Comparison of ENCODE assay signal across 10 cellular contexts in genomic region chr21:15682182-15682895, GRCh38. TPM values are rescaled to one million over a fixed set of nuclear protein-coding genes. Genes with fewer than 3 reads are reported as not detected.
DNase-seq lines count a peak whose midpoint lies in the region; ATAC-seq and TF ChIP-seq lines count a peak whose summit lies in the region.
"Had no signal": no experiment of that assay in that cellular context is flagged by ENCODE, and none has a peak within 500 bp of the region (broad histone marks: within the 10 kb centered on the region; RNA-seq: fewer than 3 reads in every experiment).

No MANE protein-coding gene starts in this region.

- POLR2A ChIA-PET in naive thymus-derived CD4-positive, alpha-beta T cell (lab: Charles Lee): no interaction called here

- H3K4me2 ChIP-seq in DND-41 (ENCODE audit: insufficient read depth, low read length): no peak overlapping the region

- TF ChIP-seq CTCF in DND-41 (IDR thresholded peaks at IDR 0.05; ENCODE audit: borderline replicate concordance, extremely low read depth, low read length, poor library complexity, severe bottlenecking) (no peak), chondrocyte (IDR thresholded peaks at IDR 0.05) (no peak)

- CTCF ChIA-PET in naive thymus-derived CD4-positive, alpha-beta T cell (lab: Charles Lee): no interaction called here

- peaks cover 7% of the 10 kb centered on the region for H3K9me3 Mint-ChIP-seq in chondrocyte (ENCODE audit: low read depth)
- peaks cover 0 to 4% (median 0%) of the 10 kb centered on the region in 11 donors for H3K9me3 Mint-ChIP-seq in naive thymus-derived CD4-positive, alpha-beta T cell

- no peak overlapping the region for H3K27ac ChIP-seq in DND-41 (ENCODE audit: low read length)
- no peak overlapping the region for H3K27ac ChIP-seq in naive thymus-derived CD4-positive, alpha-beta T cell (ENCODE audit: low read depth, low read length)

- peaks cover 15% of the 10 kb centered on the region for H3K4me1 Mint-ChIP-seq in chondrocyte (ENCODE audit: low read depth)
- peaks cover 0 to 9% (median 6%) of the 10 kb centered on the region in 7 donors for H3K4me1 Mint-ChIP-seq in naive thymus-derived CD4-positive, alpha-beta T cell

- ATAC-seq in DND-41 (ENCODE audit: insufficient read depth, low read depth): peak; percentile 75; the same call in 2 of the 3 replicates
- ATAC-seq in naive thymus-derived CD4-positive, alpha-beta T cell: peak; percentile 67
- ATAC-seq in GM19397 (IDR thresholded peaks at IDR 0.05; ENCODE audit: unreplicated experiment): no peak

- H3K27me3 ChIP-seq in DND-41 (ENCODE audit: insufficient read depth, low read length, poor library complexity): no peaks in the 10 kb centered on the region
- no peaks in the 10 kb centered on the region for H3K27me3 ChIP-seq in naive thymus-derived CD4-positive, alpha-beta T cell (ENCODE audit: control insufficient read depth in 2 of 2, insufficient read depth in 2 of 2, low read length in 2 of 2)

- no peaks in the 10 kb centered on the region for H4K20me1 ChIP-seq in DND-41 (ENCODE audit: insufficient read depth, low read length)

- no peaks in the 10 kb centered on the region for H3K79me2 ChIP-seq in DND-41 (ENCODE audit: insufficient read depth, low read length)

- peaks cover 9% of the 10 kb centered on the region; the same call in 1 of the 2 replicates for H3K4me1 ChIP-seq in DND-41 (ENCODE audit: insufficient read depth, low read length)
- no peaks in the 10 kb centered on the region for H3K4me1 ChIP-seq in naive thymus-derived CD4-positive, alpha-beta T cell (ENCODE audit: control insufficient read depth in 2 of 2, insufficient read depth in 2 of 2, low read length in 2 of 2)

- H3K4me3 ChIP-seq in DND-41 (ENCODE audit: low read depth in 1 of 2, low read length in 2 of 2): no peak overlapping the region
- no peak overlapping the region for H3K4me3 ChIP-seq in naive thymus-derived CD4-positive, alpha-beta T cell (ENCODE audit: low read length)

- H3K36me3 ChIP-seq in DND-41 (ENCODE audit: insufficient read depth, low read length): no peaks in the 10 kb centered on the region
- H3K36me3 ChIP-seq in naive thymus-derived CD4-positive, alpha-beta T cell (ENCODE audit: control insufficient read depth in 2 of 3, insufficient read depth in 3 of 3, low read length in 3 of 3): no peaks in the 10 kb centered on the region

- intact Hi-C loops in naive thymus-derived CD4-positive, alpha-beta T cell (cut with micrococcal nuclease): no loop called here

- H3K27me3 Mint-ChIP-seq in chondrocyte (ENCODE audit: low read depth): no peaks in the 10 kb centered on the region
- no peaks in the 10 kb centered on the region for H3K27me3 Mint-ChIP-seq in naive thymus-derived CD4-positive, alpha-beta T cell

- H3K9me3 ChIP-seq in DND-41 (ENCODE audit: insufficient read depth, low read length, severe bottlenecking): no peaks in the 10 kb centered on the region
- H3K9me3 ChIP-seq in naive thymus-derived CD4-positive, alpha-beta T cell (ENCODE audit: control insufficient read depth in 2 of 3, low read length in 3 of 3): no peaks in the 10 kb centered on the region

- peak overlapping the region; percentile 42 for H3K27ac Mint-ChIP-seq in chondrocyte (ENCODE audit: unreplicated experiment)
- no peak overlapping the region for H3K27ac Mint-ChIP-seq in naive thymus-derived CD4-positive, alpha-beta T cell

- H3K36me3 Mint-ChIP-seq in chondrocyte (ENCODE audit: low read depth): no peaks in the 10 kb centered on the region
- no peaks in the 10 kb centered on the region for H3K36me3 Mint-ChIP-seq in naive thymus-derived CD4-positive, alpha-beta T cell

- H2AFZ ChIP-seq in DND-41 (ENCODE audit: low read depth, low read length): peak overlapping the region; percentile 43; the same call in 1 of the 2 replicates

- DNase-seq in DND-41: peak; percentile 11
- DNase-seq in NAMALWA (ENCODE audit: low spot score): peak; percentile 6
- DNase-seq in chondrocyte (ENCODE audit: low spot score): no peak
- DNase-seq in naive thymus-derived CD4-positive, alpha-beta T cell: no peak
- DNase-seq in activated CD4-positive, alpha-beta T cell treated with anti-CD3 and anti-CD28 coated beads, Interleukin-2, amount 50 U/mL, for 48 hours: no peak
- no peak for DNase-seq in NCI-H128 (lab: John Stamatoyannopoulos, UW; ENCODE audit: unreplicated experiment)
- no peak for DNase-seq in anterior cingulate cortex (lab: John Stamatoyannopoulos, UW)
- DNase-seq: NCI-H69, right cardiac atrium had no signal

- no peak overlapping the region for H3K9ac ChIP-seq in DND-41 (ENCODE audit: low read depth, low read length)

- H3K4me3 Mint-ChIP-seq in chondrocyte (ENCODE audit: unreplicated experiment): no peak overlapping the region
- H3K4me3 Mint-ChIP-seq in naive thymus-derived CD4-positive, alpha-beta T cell: no peak overlapping the region

RNA-seq across cellular contexts. Expression of gene USP25, which starts 47.4 kb away (rescaled TPM):
- 47.2 to 58.9 TPM (median 58.5 TPM) in 3 replicates for total RNA-seq in chondrocyte
- total RNA-seq in naive thymus-derived CD4-positive, alpha-beta T cell: 10 to 100 TPM; 51.0 to 67.4 (median 56.5) TPM
- polyA plus RNA-seq in naive thymus-derived CD4-positive, alpha-beta T cell: 10 to 100 TPM in 1 of 2 donors, 1 to 10 TPM in 1; 9.6 to 21.0 TPM

Comparison
In these comparisons a context has a peak if more than half of its experiments do, and no peak if none do; other contexts are left out.
1. DNase-seq: peak in DND-41 (single experiment) and NAMALWA (single experiment); none in chondrocyte (single experiment), naive thymus-derived CD4-positive, alpha-beta T cell (0 of 9), activated CD4-positive, alpha-beta T cell treated with anti-CD3 and anti-CD28 coated beads, Interleukin-2, amount 50 U/mL, for 48 hours (0 of 2), NCI-H128 (single experiment) and anterior cingulate cortex (0 of 58).